In genomic region chr22:23840026-23840425, GRCh38 we compare ENCODE assay signal across 1 cellular context.
TF ChIP-seq lines count a peak whose summit lies in the region.

No MANE protein-coding gene starts in this region.

TF ChIP-seq in H1, 55 proteins besides CTCF, POLR2A, EP300 and RAD21:
- TF ChIP-seq E2F6 (IDR thresholded peaks at IDR 0.05) (no peak), EZH2 (IDR thresholded peaks at IDR 0.05; ENCODE audit: low read depth, low read length, severe bottlenecking) (no peak), CHD2 (IDR thresholded peaks at IDR 0.05; ENCODE audit: low read length) (no peak), NANOG (IDR thresholded peaks at IDR 0.05; ENCODE audit: insufficient read depth, low read depth, low read length, poor library complexity, severe bottlenecking) (no peak), CTBP2 (IDR thresholded peaks at IDR 0.05; ENCODE audit: borderline replicate concordance, insufficient read depth, insufficient read length, low read length) (no peak), TBP (IDR thresholded peaks at IDR 0.05; ENCODE audit: low read depth, low read length) (no peak), POU5F1 (IDR thresholded peaks at IDR 0.05; ENCODE audit: low read depth, low read length) (no peak), NRF1 (IDR thresholded peaks at IDR 0.05; ENCODE audit: low read depth, low read length) (no peak), CREB1 (IDR thresholded peaks at IDR 0.05) (no peak), SP2 (IDR thresholded peaks at IDR 0.05; ENCODE audit: low read length) (no peak), CHD1 (IDR thresholded peaks at IDR 0.05; ENCODE audit: low read depth, low read length) (no peak), RXRA (IDR thresholded peaks at IDR 0.05; ENCODE audit: insufficient read depth, low read depth, low read length) (no peak), GTF2F1 (IDR thresholded peaks at IDR 0.05; ENCODE audit: borderline replicate concordance, low read depth, low read length) (no peak), SP4 (IDR thresholded peaks at IDR 0.05; ENCODE audit: low read length) (no peak), RNF2 (IDR thresholded peaks at IDR 0.05; ENCODE audit: borderline replicate concordance, low read depth, low read length, missing control alignments, poor library complexity, severe bottlenecking) (no peak), HDAC2 (IDR thresholded peaks at IDR 0.05; ENCODE audit: borderline replicate concordance in 1 of 2, low read depth in 2 of 2, low read length in 2 of 2) (no peak), ASH2L (IDR thresholded peaks at IDR 0.05; ENCODE audit: low read length) (no peak), RBBP5 (IDR thresholded peaks at IDR 0.05; ENCODE audit: borderline replicate concordance, low read depth, low read length) (no peak), GABPA (IDR thresholded peaks at IDR 0.05; ENCODE audit: borderline replicate concordance, insufficient read depth, low read length) (no peak), MAX (IDR thresholded peaks at IDR 0.05) (no peak)
